23 cellular contexts compared by ENCODE assay signal in genomic region chr5:41661221-41661620, GRCh38.
"Had no signal": no experiment of that assay in that cellular context is flagged by ENCODE, and none has a peak within 500 bp of the region (broad histone marks: within the 10 kb centered on the region; RNA-seq: fewer than 3 reads in every experiment).

No MANE protein-coding gene starts in this region.

- H3K4me3 ChIP-seq: stomach, suprapubic skin, testis, thoracic aorta, thyroid gland, tibial artery, tibial nerve, transverse colon, upper lobe of left lung, upper lobe of right lung, uterus, vagina had no signal

- H3K9me3 ChIP-seq: suprapubic skin, testis, thoracic aorta, thyroid gland, tibial artery, transverse colon, upper lobe of right lung, uterus, vagina had no signal

- H3K36me3 ChIP-seq: stomach, suprapubic skin, thoracic aorta, thyroid gland, tibial artery, tibial nerve, transverse colon, upper lobe of left lung, upper lobe of right lung, uterus, vagina had no signal

- H3K27me3 ChIP-seq: stomach, suprapubic skin, testis, thyroid gland, tibial artery, tibial nerve, transverse colon, upper lobe of left lung, upper lobe of right lung, uterus, vagina had no signal

- H3K4me1 ChIP-seq: stomach, suprapubic skin, testis, thyroid gland, tibial artery, tibial nerve, transverse colon, upper lobe of left lung, upper lobe of right lung, uterus, vagina had no signal

- H3K27ac ChIP-seq: stomach, suprapubic skin, testis, thoracic aorta, thyroid gland, tibial artery, tibial nerve, transverse colon, upper lobe of left lung, upper lobe of right lung, uterus, vagina had no signal

- DNase-seq: stimulated activated CD4-positive, alpha-beta T cell treated with anti-CD3 and anti-CD28 coated beads, Interleukin-2, amount 100 ng/mL, for 48 hours; stimulated activated CD4-positive, alpha-beta T cell treated with anti-CD3 and anti-CD28 coated beads, Interleukin-4, amount 100 ng/mL, for 1 hour; stimulated activated CD4-positive, alpha-beta T cell treated with anti-CD3 and anti-CD28 coated beads, Interleukin-4, amount 100 ng/mL, for 24 hours; stimulated activated CD4-positive, alpha-beta T cell treated with anti-CD3 and anti-CD28 coated beads, Interleukin-4, amount 100 ng/mL, for 4 hours; stimulated activated CD8-positive, alpha-beta memory T cell treated with anti-CD3 and anti-CD28 coated beads, Interleukin-4, amount 100 ng/mL, for 48 hours; stimulated activated naive B cell treated with anti-CD40 and anti-IgM and Interleukin-4, amounts not matched to agents 10 μg/mL and 1 μg/mL and 100 μg/mL, for 72 hours; stimulated activated naive CD4-positive, alpha-beta T cell; stimulated activated naive CD4-positive, alpha-beta T cell treated with Interleukin-2 at 50 U/mL for 16 hours; stimulated activated naive CD8-positive, alpha-beta T cell treated with anti-CD3 and anti-CD28 coated beads, Interleukin-15, amount 100 ng/mL, for 72 hours; stimulated activated naive CD8-positive, alpha-beta T cell treated with anti-CD3 and anti-CD28 coated beads, Interleukin-15, Interleukin-2, amounts not matched to agents 100 U/mL and 50 U/mL, for 24 hours; stomach; substantia nigra; testis; thyroid gland; tibial artery; transverse colon; upper lobe of left lung; upper lobe of right lung; uterus had no signal
